Comparison of ENCODE assay signal across 19 cellular contexts in genomic region chr20:37741560-37741959, GRCh38.
"Had no signal": no experiment of that assay in that cellular context is flagged by ENCODE, and none has a peak within 500 bp of the region (broad histone marks: within the 10 kb centered on the region; RNA-seq: fewer than 3 reads in every experiment).

No MANE protein-coding gene starts in this region.

- H3K27ac ChIP-seq: ascending aorta, neural progenitor cell, right atrium auricular region, transverse colon, WERI-Rb-1 had no signal

- DNase-seq: activated CD4-positive, alpha-beta T cell treated with anti-CD3 and anti-CD28 coated beads for 4 hours; activated CD8-positive, alpha-beta memory T cell treated with anti-CD3 and anti-CD28 coated beads, Interleukin-2, amount 50 U/mL, for 4 hours; activated CD8-positive, alpha-beta T cell treated with anti-CD3 and anti-CD28 coated beads for 36 hours; activated naive CD8-positive, alpha-beta T cell treated with anti-CD3 and anti-CD28 coated beads, Interleukin-2, amount 10 ng/mL, durations not matched to agents 7 days and 5 days; dermis blood vessel endothelial cell; endodermal cell; head of caudate nucleus; left cardiac atrium; posterior cingulate gyrus; spleen; stimulated activated CD4-positive, alpha-beta T cell treated with anti-CD3 and anti-CD28 coated beads, Interleukin-2, amount 100 ng/mL, for 24 hours; stimulated activated naive CD4-positive, alpha-beta T cell; substantia nigra; T-helper 1 cell; transverse colon; WERI-Rb-1 had no signal

- ATAC-seq: activated CD8-positive, alpha-beta T cell treated with anti-CD3 and anti-CD28 coated beads for 36 hours; left cardiac atrium had no signal

- H3K4me3 ChIP-seq: ascending aorta, neural progenitor cell, right atrium auricular region, spleen, transverse colon had no signal

- H3K27me3 ChIP-seq: ascending aorta, neural progenitor cell, right atrium auricular region, spleen, transverse colon had no signal

- H3K9me3 ChIP-seq: ascending aorta, right atrium auricular region, spleen, transverse colon had no signal
